In the genomic region with DNA sequence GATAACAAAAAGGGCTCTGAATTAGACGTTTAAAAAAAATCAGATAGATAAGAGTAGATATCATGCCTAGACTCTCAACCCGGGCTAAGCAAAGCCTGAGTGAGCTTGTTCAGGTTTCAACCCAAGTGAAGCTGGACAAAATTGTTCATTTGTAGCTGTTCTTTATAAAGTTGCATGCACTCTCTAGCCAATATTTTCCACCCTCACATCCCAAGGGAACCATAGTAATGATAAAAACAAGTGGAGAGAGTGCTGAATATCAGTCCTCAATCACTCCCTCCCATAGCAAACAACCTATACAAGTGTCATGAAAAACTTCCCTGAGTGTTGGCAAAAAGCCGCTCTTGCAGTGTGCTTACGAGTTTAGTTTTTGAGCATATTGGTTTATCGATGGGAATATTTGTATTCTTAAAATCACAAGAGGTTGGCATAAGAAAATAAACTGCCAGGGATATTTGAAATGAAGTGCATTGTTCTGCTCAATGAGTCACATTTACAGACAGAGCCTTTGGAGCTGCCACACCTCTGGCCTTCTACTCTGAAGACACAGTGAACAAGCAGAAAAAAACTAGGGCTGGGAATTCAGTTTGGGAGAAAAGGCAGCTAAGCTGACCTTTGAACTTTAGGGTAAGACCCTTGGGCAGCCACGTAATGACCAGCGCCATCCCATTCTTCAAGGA, we compare ENCODE assay signal across 24 cellular contexts. TPM values are rescaled to one million over a fixed set of nuclear protein-coding genes. Genes with fewer than 3 reads are reported as not detected.
DNase-seq lines count a peak whose midpoint lies in the region; ATAC-seq, FAIRE-seq and TF ChIP-seq lines count a peak whose summit lies in the region.
"Had no signal": no experiment of that assay in that cellular context is flagged by ENCODE, and none has a peak within 500 bp of the region (broad histone marks: within the 10 kb centered on the region; RNA-seq: fewer than 3 reads in every experiment).

No MANE protein-coding gene starts in this region.

- no peak overlapping the region for H2AFZ ChIP-seq in Karpas-422 (ENCODE audit: low read length)
- no peak overlapping the region for H2AFZ ChIP-seq in fibroblast of lung (ENCODE audit: low read length)
- H2AFZ ChIP-seq in HepG2 (ENCODE audit: low read length): no peak overlapping the region

- H3K9me2 ChIP-seq in Karpas-422 (replicated peaks; ENCODE audit: insufficient read depth, low read length): no peaks in the 10 kb centered on the region

- H3K27ac Mint-ChIP-seq in CD8-positive, alpha-beta memory T cell: no peak overlapping the region
- H3K27ac Mint-ChIP-seq: CD4-positive, alpha-beta memory T cell; natural killer cell had no signal

- no peaks in the 10 kb centered on the region for H3K9me3 ChIP-seq in Karpas-422 (ENCODE audit: low read length)
- H3K9me3 ChIP-seq in fibroblast of lung (ENCODE audit: control insufficient read depth, insufficient read depth, low read depth, low read length): no peaks in the 10 kb centered on the region
- H3K9me3 ChIP-seq in HepG2 (ENCODE audit: low read length): no peaks in the 10 kb centered on the region
- no peaks in the 10 kb centered on the region for H3K9me3 ChIP-seq in CD8-positive, alpha-beta memory T cell (ENCODE audit: low read length)
- H3K9me3 ChIP-seq: ovary, testis had no signal

- no peak for ATAC-seq in HepG2
- ATAC-seq: natural killer cell had no signal

- no TSS peak for BruUV-seq in HepG2 (replicated peaks; lab: Mats Ljungman, UMichigan)

- H3K36me3 Mint-ChIP-seq in CD8-positive, alpha-beta memory T cell: no peaks in the 10 kb centered on the region
- H3K36me3 Mint-ChIP-seq: CD4-positive, alpha-beta memory T cell; natural killer cell had no signal

- H3K9me3 Mint-ChIP-seq in CD8-positive, alpha-beta memory T cell: no peaks in the 10 kb centered on the region
- H3K9me3 Mint-ChIP-seq: natural killer cell had no signal

- H3K27ac ChIP-seq in Karpas-422 (ENCODE audit: low read length) (no peak overlapping the region), fibroblast of lung (ENCODE audit: insufficient read depth, low read length) (no peak overlapping the region), HepG2 (ENCODE audit: extremely low read length, insufficient read depth, low read length) (no peak overlapping the region)
- H3K27ac ChIP-seq in CD8-positive, alpha-beta memory T cell (ENCODE audit: low read depth, low read length): no peak overlapping the region
- H3K27ac ChIP-seq: ovary, SK-N-MC, testis had no signal

- H3K79me2 ChIP-seq in Karpas-422 (ENCODE audit: low read length) (no peaks in the 10 kb centered on the region), fibroblast of lung (ENCODE audit: control insufficient read depth, insufficient read depth, low read length) (no peaks in the 10 kb centered on the region), HepG2 (ENCODE audit: insufficient read depth, low read length) (no peaks in the 10 kb centered on the region)

- no peak for TF ChIP-seq RAD21 in HepG2 (CRISPR knock-in tag; IDR thresholded peaks at IDR 0.05)

- no peaks in the 10 kb centered on the region for H3K27me3 ChIP-seq in Karpas-422 (ENCODE audit: low read length)
- H3K27me3 ChIP-seq in fibroblast of lung (ENCODE audit: control insufficient read depth, insufficient read depth, low read length): no peaks in the 10 kb centered on the region
- H3K27me3 ChIP-seq in HepG2 (ENCODE audit: control insufficient read depth in 1 of 2, insufficient read depth in 2 of 2, low read length in 2 of 2): no peaks in the 10 kb centered on the region
- no peaks in the 10 kb centered on the region for H3K27me3 ChIP-seq in CD8-positive, alpha-beta memory T cell (ENCODE audit: insufficient read depth, low read length, poor library complexity, severe bottlenecking)
- H3K27me3 ChIP-seq: ovary, testis had no signal

- H4K20me1 ChIP-seq in Karpas-422 (ENCODE audit: insufficient read depth, low read depth, low read length) (no peaks in the 10 kb centered on the region), fibroblast of lung (ENCODE audit: control insufficient read depth, extremely low read depth, insufficient read depth, low read length) (no peaks in the 10 kb centered on the region), HepG2 (ENCODE audit: insufficient read depth, low read length) (no peaks in the 10 kb centered on the region)

- no peak overlapping the region for H3K4me3 Mint-ChIP-seq in CD8-positive, alpha-beta memory T cell
- H3K4me3 Mint-ChIP-seq: CD4-positive, alpha-beta memory T cell; natural killer cell had no signal

- WGBS in HepG2 (ENCODE audit: low lambda C conversion rate): 18% methylated on average over 7 of the region's 7 CpGs

- DNase-seq in Karpas-422: peak; percentile 15
- DNase-seq in astrocyte of the spinal cord (ENCODE audit: low read depth, low spot score): peak; percentile 13
- DNase-seq in fibroblast of lung (ENCODE audit: low read depth in 2 of 2): peak; percentile 26 to 37
- peak; percentile 60 for DNase-seq in renal cortical epithelial cell (ENCODE audit: low read depth)
- DNase-seq in HepG2 (ENCODE audit: low spot score): no peak
- DNase-seq in CD8-positive, alpha-beta memory T cell: no peak
- no peak for DNase-seq in posterior vena cava (ENCODE audit: low spot score)
- DNase-seq in ACHN: no peak
- DNase-seq: activated gamma-delta T cell treated with Interleukin-2 at 50 U/mL for 16 hours; activated T-cell treated with anti-CD3 and anti-CD28 coated beads, Interleukin-2, amount 50 U/mL, for 1 hour; CD4-positive, alpha-beta memory T cell; GDM1; head of caudate nucleus; KG1; natural killer cell; NCI-H146; NCI-H524 treated with DMSO at 0.1 percent for 48 hours; ovary; stimulated activated CD4-positive, alpha-beta T cell treated with anti-CD3 and anti-CD28 coated beads, Interleukin-1b, Interleukin-23, amount 100 ng/mL, for 48 hours; T-helper 2 cell; testis had no signal

- H3K27me3 Mint-ChIP-seq in CD8-positive, alpha-beta memory T cell: peaks cover 3 to 18% of the 10 kb centered on the region in 2 donors

- intact Hi-C loops in HepG2 (cut with micrococcal nuclease; ENCODE audit: unreplicated experiment): no loop called here
- intact Hi-C loops in posterior vena cava (cut with DNase I): no loop called here

- in situ Hi-C loops in astrocyte of the spinal cord (cut with HindIII; ENCODE audit: low sequenced_read_pairs) (no loop called here), HepG2 (cut with HindIII; ENCODE audit: extremely low pct_ligation_motif_present, low pct_unique_long_range_greater_than_20kb) (no loop called here), ACHN (cut with HindIII; ENCODE audit: low pct_ligation_motif_present, low pct_unique_long_range_greater_than_20kb, low sequenced_read_pairs) (no loop called here)

- H3K4me3 ChIP-seq in Karpas-422 (ENCODE audit: low read length): no peak overlapping the region
- no peak overlapping the region for H3K4me3 ChIP-seq in astrocyte of the spinal cord (ENCODE audit: low read depth, low read length)
- no peak overlapping the region for H3K4me3 ChIP-seq in fibroblast of lung (replicated peaks in 1 of 4; ENCODE audit: control extremely low read depth in 1 of 4, insufficient read depth in 1 of 4, low read depth in 3 of 4, low read length in 4 of 4)
- H3K4me3 ChIP-seq in HepG2 (replicated peaks in 1 of 3; ENCODE audit: insufficient read depth in 1 of 3, low read depth in 2 of 3, low read length in 3 of 3): no peak overlapping the region
- H3K4me3 ChIP-seq in CD8-positive, alpha-beta memory T cell (ENCODE audit: low read length): no peak overlapping the region
- H3K4me3 ChIP-seq: ovary, SK-N-MC, testis had no signal

- H3K4me1 Mint-ChIP-seq in CD8-positive, alpha-beta memory T cell: peaks cover 3 to 7% (median 6%) of the 10 kb centered on the region in 3 donors

- POLR2A ChIA-PET in HepG2 (lab: Yijun Ruan, JAX): no interaction called here
- POLR2A ChIA-PET in CD8-positive, alpha-beta memory T cell (lab: Charles Lee): no interaction called here

- TF ChIP-seq CTCF in astrocyte of the spinal cord (IDR thresholded peaks at IDR 0.05; ENCODE audit: low read depth, low read length): no peak
- no peak for TF ChIP-seq CTCF in fibroblast of lung (conservative IDR thresholded peaks at IDR 0.05 in 1 of 2, IDR thresholded peaks at IDR 0.05 in 1 of 2; ENCODE audit: low read depth in 1 of 2, low read length in 2 of 2)
- TF ChIP-seq CTCF in HepG2 (CRISPR knock-in tag; IDR thresholded peaks at IDR 0.05): no peak

- no peak for TF ChIP-seq POLR2A in HepG2 (IDR thresholded peaks at IDR 0.05; ENCODE audit: insufficient read depth in 1 of 2, low read depth in 2 of 2, low read length in 2 of 2)

- CTCF ChIA-PET in HepG2 (lab: Yijun Ruan, JAX; ENCODE audit: low intra/inter-chr PET ratio, low total read pairs): no interaction called here
- CTCF ChIA-PET in CD8-positive, alpha-beta memory T cell (lab: Charles Lee): interaction anchor here (1.0 kb wide), 1 partner anchor 9 kb away, joined by 3 read pairs; no protein-coding TSS in a partner anchor

- H3K4me1 ChIP-seq in Karpas-422 (ENCODE audit: low read length): no peaks in the 10 kb centered on the region
- no peaks in the 10 kb centered on the region for H3K4me1 ChIP-seq in fibroblast of lung (ENCODE audit: control insufficient read depth, extremely low read depth, insufficient read depth, low read length)
- H3K4me1 ChIP-seq in HepG2 (ENCODE audit: insufficient read depth, low read length): no peaks in the 10 kb centered on the region
- no peaks in the 10 kb centered on the region for H3K4me1 ChIP-seq in CD8-positive, alpha-beta memory T cell (ENCODE audit: insufficient read depth, low read length)
- H3K4me1 ChIP-seq: testis had no signal

- no peak overlapping the region for H3K4me2 ChIP-seq in Karpas-422 (ENCODE audit: low read depth, low read length, poor library complexity, severe bottlenecking)
- no peak overlapping the region for H3K4me2 ChIP-seq in fibroblast of lung (ENCODE audit: extremely low read depth, insufficient read depth, low read length)
- no peak overlapping the region for H3K4me2 ChIP-seq in HepG2 (ENCODE audit: low read depth, low read length)

- H3K36me3 ChIP-seq in Karpas-422 (ENCODE audit: insufficient read depth, low read length) (no peaks in the 10 kb centered on the region), fibroblast of lung (ENCODE audit: control insufficient read depth, insufficient read depth, low read length) (no peaks in the 10 kb centered on the region), HepG2 (replicated peaks in 1 of 2; ENCODE audit: control insufficient read depth in 1 of 2, insufficient read depth in 2 of 2, low read length in 2 of 2) (no peaks in the 10 kb centered on the region)
- H3K36me3 ChIP-seq in CD8-positive, alpha-beta memory T cell (ENCODE audit: insufficient read depth, low read length): no peaks in the 10 kb centered on the region
- H3K36me3 ChIP-seq: ovary had no signal

- no peak overlapping the region for H3K9ac ChIP-seq in Karpas-422 (ENCODE audit: low read length)
- no peak overlapping the region for H3K9ac ChIP-seq in fibroblast of lung (ENCODE audit: insufficient read depth, low read length)
- H3K9ac ChIP-seq in HepG2 (ENCODE audit: insufficient read depth, low read depth, low read length): no peak overlapping the region

- FAIRE-seq in HepG2 (lab: Jason Lieb, UNC): no peak

- TF ChIP-seq EP300 in HepG2 (IDR thresholded peaks at IDR 0.05; ENCODE audit: low read depth in 2 of 2, low read length in 2 of 2) (no peak), HepG2 (CRISPR knock-in tag; IDR thresholded peaks at IDR 0.05; ENCODE audit: borderline replicate concordance) (no peak)

RNA-seq across cellular contexts. Expression of a gene that starts 2.2 kb away (rescaled TPM):
- not detected in 2 replicates for total RNA-seq in Karpas-422 (2014; rRNA removed; shearing (Covaris generic); ENCODE audit: low replicate concordance)
- 3.5 and 9.2 TPM in 2 replicates for total RNA-seq in fibroblast of lung
- polyA plus RNA-seq in fibroblast of lung: 0.94 and 1.2 TPM in 2 replicates
- polyA plus RNA-seq in fibroblast of lung (2012): 0.68 and 0.69 TPM in 2 replicates
- 0.31 TPM in 1 of 2 replicates, not detected in the other for polyA minus RNA-seq in fibroblast of lung (ENCODE audit: low replicate concordance)
- 0.17 and 0.85 TPM in 2 replicates for total RNA-seq in renal cortical epithelial cell
- not detected in 2 replicates for total RNA-seq in HepG2 (2016; rRNA removed; fragmentation: Illumina TruSeq; extraction: Trizol)
- total RNA-seq in HepG2 (2016; cell fraction: cytosol; rRNA removed; fragmentation: Illumina TruSeq; extraction: Trizol; ENCODE audit: low read depth): not detected in 2 replicates
- not detected in 2 replicates for total RNA-seq in HepG2 (2016; cell fraction: insoluble cytoplasmic fraction; rRNA removed; fragmentation: Illumina TruSeq; extraction: Trizol)
- not detected in 2 replicates for total RNA-seq in HepG2 (2016; cell fraction: membrane; rRNA removed; fragmentation: Illumina TruSeq; extraction: Trizol)
- not detected in 2 replicates for total RNA-seq in HepG2 (2016; cell fraction: nucleus; rRNA removed; fragmentation: Illumina TruSeq; extraction: Trizol)
- polyA plus RNA-seq in HepG2 (2011; rRNA removed): not detected in 2 replicates
- not detected in 2 replicates for polyA plus RNA-seq in HepG2 (2011; cell fraction: cytosol; rRNA removed)
- polyA plus RNA-seq in HepG2 (2011; cell fraction: nucleus; rRNA removed): not detected in 2 replicates
- polyA plus RNA-seq in HepG2 (2012): not detected in 2 replicates
- polyA plus RNA-seq in HepG2 (2016; cell fraction: cytosol; fragmentation: Illumina TruSeq; extraction: Trizol; ENCODE audit: low read depth): not detected in 2 replicates
- not detected in 2 replicates for polyA plus RNA-seq in HepG2 (2016; cell fraction: insoluble cytoplasmic fraction; fragmentation: Illumina TruSeq; extraction: Trizol; ENCODE audit: low read depth)
- not detected in 2 replicates for polyA plus RNA-seq in HepG2 (2016; cell fraction: membrane; fragmentation: Illumina TruSeq; extraction: Trizol; ENCODE audit: low read depth)
- polyA plus RNA-seq in HepG2 (2016; cell fraction: nucleus; fragmentation: Illumina TruSeq; extraction: Trizol; ENCODE audit: insufficient read depth, low read depth): not detected in 2 replicates
- 1.1 TPM in 1 of 2 replicates, not detected in the other for polyA minus RNA-seq in HepG2 (2011; rRNA and poly(A)+ RNA removed; ENCODE audit: low replicate concordance)
- polyA minus RNA-seq in HepG2 (2011; cell fraction: cytosol; rRNA and poly(A)+ RNA removed): not detected in 2 replicates
- not detected in 2 replicates for polyA minus RNA-seq in HepG2 (2011; cell fraction: nucleus; rRNA and poly(A)+ RNA removed)
- total RNA-seq in CD8-positive, alpha-beta memory T cell: not detected
- not detected for polyA plus RNA-seq in CD8-positive, alpha-beta memory T cell
- total RNA-seq in posterior vena cava: under 1 TPM; 0.10 to 0.32 TPM
- total RNA-seq: CD4-positive, alpha-beta memory T cell; HT-29; natural killer cell had no signal
- polyA plus RNA-seq: CD4-positive, alpha-beta memory T cell had no signal

RNA-seq across cellular contexts. Expression of a gene that starts 25.6 kb away (rescaled TPM):
- 6.2 and 11.1 TPM in 2 replicates for total RNA-seq in Karpas-422 (2014; rRNA removed; shearing (Covaris generic); ENCODE audit: low replicate concordance)
- total RNA-seq in fibroblast of lung (25.9 and 27.0 TPM in 2 replicates), renal cortical epithelial cell (24.7 and 49.0 TPM in 2 replicates), HepG2 (2016; rRNA removed; fragmentation: Illumina TruSeq; extraction: Trizol) (0.07 and 0.27 TPM in 2 replicates), posterior vena cava (10 to 100 TPM; 25.9 to 33.6 TPM)
- polyA plus RNA-seq in fibroblast of lung (14.1 and 16.7 TPM in 2 replicates), HepG2 (2011; rRNA removed) (not detected in 2 replicates)
- polyA plus RNA-seq in fibroblast of lung (2012): 11.3 and 11.6 TPM in 2 replicates
- 1.6 and 1.7 TPM in 2 replicates for polyA minus RNA-seq in fibroblast of lung (ENCODE audit: low replicate concordance)
- not detected in 2 replicates for total RNA-seq in HepG2 (2016; cell fraction: cytosol; rRNA removed; fragmentation: Illumina TruSeq; extraction: Trizol; ENCODE audit: low read depth)
- total RNA-seq in HepG2 (2016; cell fraction: insoluble cytoplasmic fraction; rRNA removed; fragmentation: Illumina TruSeq; extraction: Trizol): 0.15 and 0.22 TPM in 2 replicates
- not detected in 2 replicates for total RNA-seq in HepG2 (2016; cell fraction: membrane; rRNA removed; fragmentation: Illumina TruSeq; extraction: Trizol)
- 0.97 and 1.2 TPM in 2 replicates for total RNA-seq in HepG2 (2016; cell fraction: nucleus; rRNA removed; fragmentation: Illumina TruSeq; extraction: Trizol)
- polyA plus RNA-seq in HepG2 (2011; cell fraction: cytosol; rRNA removed): not detected in 2 replicates
- not detected in 2 replicates for polyA plus RNA-seq in HepG2 (2011; cell fraction: nucleus; rRNA removed)
- not detected in 2 replicates for polyA plus RNA-seq in HepG2 (2012)
- polyA plus RNA-seq in HepG2 (2016; cell fraction: cytosol; fragmentation: Illumina TruSeq; extraction: Trizol; ENCODE audit: low read depth): not detected in 2 replicates
- 0.71 TPM in 1 of 2 replicates, not detected in the other for polyA plus RNA-seq in HepG2 (2016; cell fraction: insoluble cytoplasmic fraction; fragmentation: Illumina TruSeq; extraction: Trizol; ENCODE audit: low read depth)
- not detected in 2 replicates for polyA plus RNA-seq in HepG2 (2016; cell fraction: membrane; fragmentation: Illumina TruSeq; extraction: Trizol; ENCODE audit: low read depth)
- polyA plus RNA-seq in HepG2 (2016; cell fraction: nucleus; fragmentation: Illumina TruSeq; extraction: Trizol; ENCODE audit: insufficient read depth, low read depth): 1.1 TPM in 1 of 2 replicates, not detected in the other
- polyA minus RNA-seq in HepG2 (2011; rRNA and poly(A)+ RNA removed; ENCODE audit: low replicate concordance): 0.02 and 5.6 TPM in 2 replicates
- polyA minus RNA-seq in HepG2 (2011; cell fraction: cytosol; rRNA and poly(A)+ RNA removed): not detected in 2 replicates
- not detected in 2 replicates for polyA minus RNA-seq in HepG2 (2011; cell fraction: nucleus; rRNA and poly(A)+ RNA removed)
- total RNA-seq in CD8-positive, alpha-beta memory T cell: 10 to 100 TPM; 27.6 to 30.1 TPM
- 52.9 TPM for polyA plus RNA-seq in CD8-positive, alpha-beta memory T cell

RNA-seq across cellular contexts. Expression of a gene that starts 47.0 kb away (rescaled TPM):
- total RNA-seq in Karpas-422 (2014; rRNA removed; shearing (Covaris generic); ENCODE audit: low replicate concordance): not detected in 2 replicates
- total RNA-seq in fibroblast of lung (not detected in 2 replicates), renal cortical epithelial cell (not detected in 2 replicates), HepG2 (2016; rRNA removed; fragmentation: Illumina TruSeq; extraction: Trizol) (not detected in 2 replicates), posterior vena cava (not detected)
- polyA plus RNA-seq in fibroblast of lung (0.01 TPM in 1 of 2 replicates, not detected in the other), HepG2 (2011; rRNA removed) (not detected in 2 replicates)
- polyA plus RNA-seq in fibroblast of lung (2012): not detected in 2 replicates
- polyA minus RNA-seq in fibroblast of lung (ENCODE audit: low replicate concordance): not detected in 2 replicates
- total RNA-seq in HepG2 (2016; cell fraction: cytosol; rRNA removed; fragmentation: Illumina TruSeq; extraction: Trizol; ENCODE audit: low read depth): not detected in 2 replicates
- not detected in 2 replicates for total RNA-seq in HepG2 (2016; cell fraction: insoluble cytoplasmic fraction; rRNA removed; fragmentation: Illumina TruSeq; extraction: Trizol)
- not detected in 2 replicates for total RNA-seq in HepG2 (2016; cell fraction: membrane; rRNA removed; fragmentation: Illumina TruSeq; extraction: Trizol)
- total RNA-seq in HepG2 (2016; cell fraction: nucleus; rRNA removed; fragmentation: Illumina TruSeq; extraction: Trizol): not detected in 2 replicates
- polyA plus RNA-seq in HepG2 (2011; cell fraction: cytosol; rRNA removed): not detected in 2 replicates
- not detected in 2 replicates for polyA plus RNA-seq in HepG2 (2011; cell fraction: nucleus; rRNA removed)
- polyA plus RNA-seq in HepG2 (2012): not detected in 2 replicates
- not detected in 2 replicates for polyA plus RNA-seq in HepG2 (2016; cell fraction: cytosol; fragmentation: Illumina TruSeq; extraction: Trizol; ENCODE audit: low read depth)
- polyA plus RNA-seq in HepG2 (2016; cell fraction: insoluble cytoplasmic fraction; fragmentation: Illumina TruSeq; extraction: Trizol; ENCODE audit: low read depth): not detected in 2 replicates
- not detected in 2 replicates for polyA plus RNA-seq in HepG2 (2016; cell fraction: membrane; fragmentation: Illumina TruSeq; extraction: Trizol; ENCODE audit: low read depth)
- not detected in 2 replicates for polyA plus RNA-seq in HepG2 (2016; cell fraction: nucleus; fragmentation: Illumina TruSeq; extraction: Trizol; ENCODE audit: insufficient read depth, low read depth)
- not detected in 2 replicates for polyA minus RNA-seq in HepG2 (2011; rRNA and poly(A)+ RNA removed; ENCODE audit: low replicate concordance)
- polyA minus RNA-seq in HepG2 (2011; cell fraction: cytosol; rRNA and poly(A)+ RNA removed): not detected in 2 replicates
- polyA minus RNA-seq in HepG2 (2011; cell fraction: nucleus; rRNA and poly(A)+ RNA removed): not detected in 2 replicates
- not detected for total RNA-seq in CD8-positive, alpha-beta memory T cell
- polyA plus RNA-seq in CD8-positive, alpha-beta memory T cell: not detected
- total RNA-seq: CD4-positive, alpha-beta memory T cell; HT-29; natural killer cell; RPMI7951 had no signal
- polyA plus RNA-seq: CD4-positive, alpha-beta memory T cell; ovary had no signal

Comparison
In these comparisons a context has a peak if more than half of its experiments do, and no peak if none do; other contexts are left out.
1. DNase-seq: peak in Karpas-422 (single experiment), astrocyte of the spinal cord (single experiment), fibroblast of lung (2 of 2) and renal cortical epithelial cell (single experiment); none in HepG2 (single experiment), CD8-positive, alpha-beta memory T cell (0 of 5), posterior vena cava (single experiment) and ACHN (single experiment).